In the genomic region with DNA sequence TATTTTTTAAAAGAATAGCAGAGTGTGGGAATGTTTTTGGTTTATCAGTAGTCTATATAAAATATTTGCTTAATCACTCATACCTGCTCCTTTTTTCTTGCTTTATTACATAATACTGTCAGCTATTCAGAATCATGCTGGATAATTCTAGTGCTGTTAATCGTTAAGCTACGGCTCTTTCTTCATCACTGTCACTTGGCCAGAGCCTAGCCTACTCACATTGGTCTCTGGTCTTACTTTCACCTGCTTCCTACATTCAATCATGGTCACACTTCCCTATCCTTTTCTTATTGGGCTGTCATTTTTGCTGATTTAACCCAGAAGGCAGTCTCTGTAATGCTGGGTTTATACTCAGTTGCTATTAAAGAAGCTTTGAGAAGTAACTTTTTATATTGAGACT, we compare ENCODE assay signal across 15 cellular contexts. TPM values are rescaled to one million over a fixed set of nuclear protein-coding genes. Genes with fewer than 3 reads are reported as not detected.
DNase-seq lines count a peak whose midpoint lies in the region; ATAC-seq, FAIRE-seq and TF ChIP-seq lines count a peak whose summit lies in the region.
"Had no signal": no experiment of that assay in that cellular context is flagged by ENCODE, and none has a peak within 500 bp of the region (broad histone marks: within the 10 kb centered on the region; RNA-seq: fewer than 3 reads in every experiment).

No MANE protein-coding gene starts in this region.

- no peak for TF ChIP-seq POLR2A in GM12878 (IDR thresholded peaks at IDR 0.05; ENCODE audit: low read depth, low read length)

- peak overlapping the region; percentile 11 to 88 (median 24) for H3K4me3 Mint-ChIP-seq in CD4-positive, CD25-positive, alpha-beta regulatory T cell

- DNase-seq in CD4-positive, CD25-positive, alpha-beta regulatory T cell = no peak
- DNase-seq in HT-29 (ENCODE audit: low spot score) = peak; percentile 4
- DNase-seq in GM12878 (ENCODE audit: low read depth, low spot score) = no peak
- DNase-seq in mesenchymal stem cell = no peak
- DNase-seq in SIG-M5 treated with dmso at 0.1 percent for 504 hours (lab: John Stamatoyannopoulos, UW; ENCODE audit: unreplicated experiment) = no peak
- DNase-seq in NCI-H2081 (lab: John Stamatoyannopoulos, UW) = no peak
- no peak for DNase-seq in activated naive CD4-positive, alpha-beta T cell treated with anti-CD3 and anti-CD28 coated beads, Interleukin-2, amount 50 U/mL, for 72 hours (ENCODE audit: low spot score in 2 of 2)
- DNase-seq: NCI-H2029 treated with DMSO at 0.1 percent for 48 hours; NCI-H748 treated with DMSO at 0.1 percent for 48 hours; SHP77; stimulated activated naive CD8-positive, alpha-beta T cell treated with anti-CD3 and anti-CD28 coated beads, Interleukin-15, Interleukin-2, amounts not matched to agents 100 U/mL and 50 U/mL, for 24 hours had no signal

- H3K36me3 Mint-ChIP-seq in CD4-positive, CD25-positive, alpha-beta regulatory T cell = peaks cover 17% of the 10 kb centered on the region
- peaks cover 14 to 23% of the 10 kb centered on the region in 2 donors for H3K36me3 Mint-ChIP-seq in activated naive CD4-positive, alpha-beta T cell treated with anti-CD3 and anti-CD28 coated beads, Interleukin-2, amount 50 U/mL, for 72 hours

- peaks cover 6% of the 10 kb centered on the region for H3K27me3 Mint-ChIP-seq in CD4-positive, CD25-positive, alpha-beta regulatory T cell

- peaks cover 11% of the 10 kb centered on the region for H3K79me1 ChIP-seq in mesenchymal stem cell (replicated peaks; ENCODE audit: low read length, poor library complexity, severe bottlenecking)

- H3K4me1 ChIP-seq in CD4-positive, CD25-positive, alpha-beta regulatory T cell (ENCODE audit: control insufficient read depth, insufficient read depth, low read length, poor library complexity, severe bottlenecking) = peaks cover 30% of the 10 kb centered on the region
- H3K4me1 ChIP-seq in GM12878 (ENCODE audit: control insufficient read depth, insufficient read depth, low read length) (peaks cover 3% of the 10 kb centered on the region; the same call in 1 of the 2 replicates), mesenchymal stem cell (ENCODE audit: control insufficient read depth, insufficient read depth, low read depth, low read length) (peaks cover 1% of the 10 kb centered on the region)

- no TSS peak for BruUV-seq in GM12878 (replicated peaks; lab: Mats Ljungman, UMichigan)

- H3K27ac Mint-ChIP-seq in CD4-positive, CD25-positive, alpha-beta regulatory T cell = peak overlapping the region in 1 of 3 donors; percentile 15
- no peak overlapping the region for H3K27ac Mint-ChIP-seq in activated naive CD4-positive, alpha-beta T cell treated with anti-CD3 and anti-CD28 coated beads, Interleukin-2, amount 50 U/mL, for 72 hours

- H3K4me3 ChIP-seq in CD4-positive, CD25-positive, alpha-beta regulatory T cell (ENCODE audit: low read depth, low read length) = peak overlapping the region; percentile 99
- H3K4me3 ChIP-seq in GM12878 = no peak overlapping the region
- peak overlapping the region in 1 of 2 experiments; percentile 82 for H3K4me3 ChIP-seq in mesenchymal stem cell (ENCODE audit: insufficient read depth in 1 of 2, low read depth in 1 of 2, low read length in 2 of 2)
- H3K4me3 ChIP-seq: right atrium auricular region had no signal

- no peak overlapping the region for H3K23ac ChIP-seq in mesenchymal stem cell (ENCODE audit: low read length in 2 of 2)

- no peak for ATAC-seq in CD4-positive, CD25-positive, alpha-beta regulatory T cell (ENCODE audit: low read depth in 2 of 2)
- ATAC-seq in GM12878 (no peak), HG02981 (IDR thresholded peaks at IDR 0.05; ENCODE audit: unreplicated experiment) (no peak)
- ATAC-seq in activated naive CD4-positive, alpha-beta T cell treated with anti-CD3 and anti-CD28 coated beads, Interleukin-2, amount 50 U/mL, for 72 hours = no peak
- ATAC-seq: stimulated activated naive CD8-positive, alpha-beta T cell treated with anti-CD3 and anti-CD28 coated beads, Interleukin-15, Interleukin-2, amounts not matched to agents 100 U/mL and 50 U/mL, for 24 hours had no signal

- H3K79me2 ChIP-seq in GM12878 (ENCODE audit: control insufficient read depth, insufficient read depth, low read length) = peaks cover 26% of the 10 kb centered on the region

- no peak overlapping the region for H2AK5ac ChIP-seq in mesenchymal stem cell (ENCODE audit: low read length, severe bottlenecking)

- TF ChIP-seq EP300 in GM12878 (IDR thresholded peaks at IDR 0.05; ENCODE audit: borderline replicate concordance in 1 of 2, control insufficient read depth in 1 of 2, low read depth in 2 of 2, low read length in 2 of 2) = no peak

- WGBS in GM12878 (ENCODE audit: insufficient coverage, insufficient replicate concordance, low lambda C conversion rate, missing lambda C conversion rate) = 100% methylated on average over 2 of the region's 2 CpGs
- WGBS in mesenchymal stem cell = 100% methylated on average over 2 of the region's 2 CpGs

- no peaks in the 10 kb centered on the region for H4K20me1 ChIP-seq in GM12878 (ENCODE audit: control insufficient read depth, insufficient read depth)

- H3K9ac ChIP-seq in GM12878 (ENCODE audit: control insufficient read depth, insufficient read depth, low read length) (no peak overlapping the region), mesenchymal stem cell (ENCODE audit: low read length) (peak overlapping the region; percentile 89)

- RAD21 ChIA-PET in GM12878 (lab: Charles Lee; ENCODE audit: unreplicated experiment) = interaction anchor here (1.4 kb wide), 1 partner anchor 239 kb away, joined by 4 read pairs; no protein-coding TSS in a partner anchor

- no peaks in the 10 kb centered on the region for H3K9me3 ChIP-seq in CD4-positive, CD25-positive, alpha-beta regulatory T cell (ENCODE audit: control insufficient read depth in 2 of 2, low read length in 2 of 2)
- H3K9me3 ChIP-seq in GM12878 (replicated peaks; ENCODE audit: control insufficient read depth, insufficient read depth, low read length) (no peaks in the 10 kb centered on the region; the same call in 2 of the 3 replicates), mesenchymal stem cell (ENCODE audit: control insufficient read depth, low read length) (no peaks in the 10 kb centered on the region)
- H3K9me3 ChIP-seq: ascending aorta, right atrium auricular region had no signal

- H3K36me3 ChIP-seq in CD4-positive, CD25-positive, alpha-beta regulatory T cell (ENCODE audit: control insufficient read depth, insufficient read depth, low read length) = peaks cover 7% of the 10 kb centered on the region
- H3K36me3 ChIP-seq in GM12878 (ENCODE audit: control insufficient read depth in 2 of 2, insufficient read depth in 2 of 2, low read length in 1 of 2) (no peaks in the 10 kb centered on the region), mesenchymal stem cell (ENCODE audit: control insufficient read depth in 1 of 2, insufficient read depth in 2 of 2, low read depth in 1 of 2, low read length in 2 of 2) (peaks cover 3 to 28% of the 10 kb centered on the region in 2 experiments)

- intact Hi-C loops in GM12878 (cut with micrococcal nuclease; ENCODE audit: unreplicated experiment) = loop anchor here (10.0 kb wide), 1 partner anchor 282 kb away; no protein-coding TSS in a partner anchor

- no peak overlapping the region for H3K18ac ChIP-seq in mesenchymal stem cell (ENCODE audit: low read depth in 1 of 2, low read length in 2 of 2)

- no peak overlapping the region for H4K91ac ChIP-seq in mesenchymal stem cell (ENCODE audit: low read length)

- H3K4me2 ChIP-seq in GM12878 (ENCODE audit: control insufficient read depth, insufficient read depth) = peak overlapping the region; percentile 41
- no peak overlapping the region for H3K4me2 ChIP-seq in mesenchymal stem cell (ENCODE audit: low read length, poor library complexity, severe bottlenecking)

- peaks cover 29 to 50% (median 33%) of the 10 kb centered on the region in 4 donors for H3K4me1 Mint-ChIP-seq in CD4-positive, CD25-positive, alpha-beta regulatory T cell

- H3K9me3 Mint-ChIP-seq in CD4-positive, CD25-positive, alpha-beta regulatory T cell = no peaks in the 10 kb centered on the region
- H3K9me3 Mint-ChIP-seq in activated naive CD4-positive, alpha-beta T cell treated with anti-CD3 and anti-CD28 coated beads, Interleukin-2, amount 50 U/mL, for 72 hours = peaks cover 0 to 5% of the 10 kb centered on the region in 2 donors

- no peak for FAIRE-seq in GM12878 (lab: Jason Lieb, UNC)

- H2BK15ac ChIP-seq in mesenchymal stem cell (ENCODE audit: low read depth, poor library complexity, severe bottlenecking) = no peak overlapping the region

- H3K27me3 ChIP-seq in CD4-positive, CD25-positive, alpha-beta regulatory T cell (ENCODE audit: control insufficient read depth, insufficient read depth, low read length) = peaks cover 7% of the 10 kb centered on the region
- no peaks in the 10 kb centered on the region for H3K27me3 ChIP-seq in GM12878 (replicated peaks in 1 of 2; ENCODE audit: control insufficient read depth in 2 of 2, insufficient read depth in 2 of 2, low read length in 1 of 2)
- H3K27me3 ChIP-seq in mesenchymal stem cell (ENCODE audit: control insufficient read depth in 1 of 2, insufficient read depth in 1 of 2, low read length in 2 of 2) = peaks cover 0 to 2% of the 10 kb centered on the region in 2 experiments
- H3K27me3 ChIP-seq: ascending aorta, right atrium auricular region had no signal

- TF ChIP-seq CTCF in GM12878 (IDR thresholded peaks at IDR 0.05 in 2 of 3, conservative IDR thresholded peaks at IDR 0.05 in 1 of 3; ENCODE audit: control insufficient read depth in 2 of 3, extremely low read depth in 1 of 3, insufficient read depth in 1 of 3, low read depth in 3 of 3, low read length in 3 of 3) = no peak

- H2BK5ac ChIP-seq in mesenchymal stem cell (ENCODE audit: low read depth, low read length, poor library complexity, severe bottlenecking) = no peak overlapping the region

- CTCF ChIA-PET in GM12878 (lab: Yijun Ruan, JAX) = interaction anchor here (0.5 to 1.0 kb wide), 3 partner anchors 16 to 363 kb away, joined by 3 to 5 read pairs (median 3); no protein-coding TSS in a partner anchor

- no peak overlapping the region for H3K27ac ChIP-seq in CD4-positive, CD25-positive, alpha-beta regulatory T cell (ENCODE audit: insufficient read depth, low read length, poor library complexity, severe bottlenecking)
- H3K27ac ChIP-seq in GM12878 (ENCODE audit: control insufficient read depth, insufficient read depth) (no peak overlapping the region), mesenchymal stem cell (ENCODE audit: low read length, poor library complexity, severe bottlenecking) (no peak overlapping the region)
- H3K27ac ChIP-seq: ascending aorta, right atrium auricular region had no signal

- H2AFZ ChIP-seq in GM12878 (ENCODE audit: control insufficient read depth, low read depth, low read length) = no peak overlapping the region
- no peak overlapping the region for H2AFZ ChIP-seq in mesenchymal stem cell (ENCODE audit: low read depth, low read length)

- POLR2A ChIA-PET in GM12878 (lab: Charles Lee) = no interaction called here

- SMC1A ChIA-PET in GM12878 (lab: Charles Lee; ENCODE audit: uncharacterized antibody, unreplicated experiment) = interaction anchor here (0.5 to 1.9 kb wide), 3 partner anchors 16 to 1252 kb away, joined by 3 to 4 read pairs (median 3); no protein-coding TSS in a partner anchor

- H2BK120ac ChIP-seq in mesenchymal stem cell (ENCODE audit: low read depth, low read length) = no peak overlapping the region

- H3K14ac ChIP-seq in mesenchymal stem cell (ENCODE audit: low read length in 2 of 2) = no peak overlapping the region

- no peak overlapping the region for H2BK12ac ChIP-seq in mesenchymal stem cell (ENCODE audit: low read length in 2 of 2)

- in situ Hi-C loops in GM12878 (cut with MboI) = no loop called here

- no peak overlapping the region for H4K8ac ChIP-seq in mesenchymal stem cell (ENCODE audit: low read length)

- no peak overlapping the region for H3K4ac ChIP-seq in mesenchymal stem cell (ENCODE audit: low read depth in 1 of 2, low read length in 2 of 2)

- no peak for TF ChIP-seq RAD21 in GM12878 (IDR thresholded peaks at IDR 0.05; ENCODE audit: insufficient read depth, low read depth, low read length)

RNA-seq across cellular contexts. Expression of a gene that starts 2.5 kb away (rescaled TPM):
- 27.9 TPM for total RNA-seq in CD4-positive, CD25-positive, alpha-beta regulatory T cell
- 10 to 100 TPM; 19.0 to 30.6 (median 22.1) TPM for polyA plus RNA-seq in CD4-positive, CD25-positive, alpha-beta regulatory T cell
- 6.2 and 11.6 TPM in 2 replicates for total RNA-seq in HT-29 (2014; rRNA removed; shearing (Covaris generic))
- 49.4 and 56.0 TPM in 2 replicates for total RNA-seq in GM12878 (2013; cell fraction: nucleolus; rRNA removed)
- total RNA-seq in GM12878 (2014; rRNA removed) (9.0 and 9.2 TPM in 2 replicates), GM12878 (2014; rRNA removed; fragmentation: Illumina TruSeq; extraction: Trizol) (11.0 and 11.3 TPM in 2 replicates), GM12878 (2021) (12.5 and 14.0 TPM in 2 replicates)
- polyA plus RNA-seq in GM12878 (2011; ENCODE audit: low read depth) = 4.5 TPM
- polyA plus RNA-seq in GM12878 (2011; rRNA removed) (12.7 and 14.3 TPM in 2 replicates), GM12878 (2014; fragmentation: Illumina TruSeq; extraction: Trizol) (12.0 and 13.1 TPM in 2 replicates), GM12878 (2014; fragmentation: Nextera tagmentation; extraction: Ambion mirVana) (1 to 10 TPM; 3.8 to 5.8 TPM), GM12878 (2014; rRNA removed) (8.6 and 9.1 TPM in 2 replicates), GM12878 (2016; fragmentation: Nextera tagmentation; extraction: Ambion mirVana) (10 to 100 TPM in 1 of 2 experiments, 1 to 10 TPM in 1; 7.0 to 10.8 TPM)
- polyA plus RNA-seq in GM12878 (2011; cell fraction: cytosol; rRNA removed) = 7.2 and 7.9 TPM in 2 replicates
- 10.0 and 12.1 TPM in 2 replicates for polyA plus RNA-seq in GM12878 (2011; cell fraction: nucleus; rRNA removed)
- polyA plus RNA-seq in GM12878 (2012) = 5.9 and 6.9 TPM in 2 replicates
- polyA minus RNA-seq in GM12878 (2011; rRNA and poly(A)+ RNA removed) = 20.1 and 22.2 TPM in 2 replicates
- polyA minus RNA-seq in GM12878 (2011; cell fraction: cytosol; rRNA and poly(A)+ RNA removed) = 4.4 and 6.5 TPM in 2 replicates
- polyA minus RNA-seq in GM12878 (2011; cell fraction: nucleus; rRNA and poly(A)+ RNA removed) = 11.0 and 14.9 TPM in 2 replicates
- polyA plus RNA-seq in mesenchymal stem cell (2013, experiment 1 of 2) = 15.9 TPM
- polyA plus RNA-seq in mesenchymal stem cell (2013, experiment 2 of 2) = 15.2 TPM
- total RNA-seq in activated naive CD4-positive, alpha-beta T cell treated with anti-CD3 and anti-CD28 coated beads, Interleukin-2, amount 50 U/mL, for 72 hours = 10 to 100 TPM; 15.5 to 21.4 TPM

RNA-seq across cellular contexts. Expression of a gene that starts 47.6 kb away (rescaled TPM):
- not detected for total RNA-seq in CD4-positive, CD25-positive, alpha-beta regulatory T cell
- not detected for polyA plus RNA-seq in CD4-positive, CD25-positive, alpha-beta regulatory T cell
- total RNA-seq in HT-29 (2014; rRNA removed; shearing (Covaris generic)) = 0.47 and 0.58 TPM in 2 replicates
- total RNA-seq in GM12878 (2013; cell fraction: nucleolus; rRNA removed) = 0.44 TPM in 1 of 2 replicates, not detected in the other
- total RNA-seq in GM12878 (2014; rRNA removed) (not detected in 2 replicates), GM12878 (2014; rRNA removed; fragmentation: Illumina TruSeq; extraction: Trizol) (not detected in 2 replicates), GM12878 (2021) (not detected in 2 replicates)
- polyA plus RNA-seq in GM12878 (2011; ENCODE audit: low read depth) = not detected
- polyA plus RNA-seq in GM12878 (2011; rRNA removed) (0.06 and 0.14 TPM in 2 replicates), GM12878 (2014; fragmentation: Illumina TruSeq; extraction: Trizol) (0.04 TPM in 1 of 2 replicates, not detected in the other), GM12878 (2014; fragmentation: Nextera tagmentation; extraction: Ambion mirVana) (under 1 TPM in 1 of 2 experiments, not detected in 1; 0.13 TPM), GM12878 (2014; rRNA removed) (not detected in 2 replicates), GM12878 (2016; fragmentation: Nextera tagmentation; extraction: Ambion mirVana) (under 1 TPM; 0.09 to 0.15 TPM)
- polyA plus RNA-seq in GM12878 (2011; cell fraction: cytosol; rRNA removed) = not detected in 2 replicates
- polyA plus RNA-seq in GM12878 (2011; cell fraction: nucleus; rRNA removed) = 0.07 TPM in 1 of 2 replicates, not detected in the other
- 0.11 TPM in 1 of 2 replicates, not detected in the other for polyA plus RNA-seq in GM12878 (2012)
- not detected in 2 replicates for polyA minus RNA-seq in GM12878 (2011; rRNA and poly(A)+ RNA removed)
- not detected in 2 replicates for polyA minus RNA-seq in GM12878 (2011; cell fraction: cytosol; rRNA and poly(A)+ RNA removed)
- not detected in 2 replicates for polyA minus RNA-seq in GM12878 (2011; cell fraction: nucleus; rRNA and poly(A)+ RNA removed)
- 0.08 TPM for polyA plus RNA-seq in mesenchymal stem cell (2013, experiment 1 of 2)
- not detected for polyA plus RNA-seq in mesenchymal stem cell (2013, experiment 2 of 2)
- total RNA-seq in activated naive CD4-positive, alpha-beta T cell treated with anti-CD3 and anti-CD28 coated beads, Interleukin-2, amount 50 U/mL, for 72 hours = not detected
- total RNA-seq: ascending aorta had no signal
- polyA plus RNA-seq: BJ had no signal
